Comparison of ENCODE assay signal across 19 cellular contexts in the genomic region with DNA sequence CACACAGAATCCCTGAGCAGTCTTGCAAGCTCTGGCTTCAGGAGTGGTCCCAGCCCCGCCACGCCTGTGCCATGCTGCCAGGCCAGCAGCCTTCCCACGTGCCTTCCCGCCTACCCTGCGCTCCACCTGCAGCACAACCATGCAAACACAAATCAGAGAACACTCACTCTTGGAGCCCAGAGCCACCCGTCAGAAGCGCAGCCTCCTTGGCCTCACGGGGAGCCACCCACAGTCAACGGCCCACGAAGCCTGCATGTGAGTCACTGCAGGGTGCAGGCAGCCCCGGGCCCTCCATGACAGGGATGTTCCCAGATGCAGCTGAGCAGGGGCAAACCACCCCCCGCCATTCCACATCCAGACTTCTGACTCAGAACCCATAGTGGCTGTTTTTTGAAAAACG.
DNase-seq lines count a peak whose midpoint lies in the region; ATAC-seq and TF ChIP-seq lines count a peak whose summit lies in the region.
"Had no signal": no experiment of that assay in that cellular context is flagged by ENCODE, and none has a peak within 500 bp of the region (broad histone marks: within the 10 kb centered on the region; RNA-seq: fewer than 3 reads in every experiment).

No MANE protein-coding gene starts in this region.

- no peaks in the 10 kb centered on the region for H3K4me1 Mint-ChIP-seq in activated B cell treated with CpG ODN at 0.5 μM for 24 hours

- H3K36me3 Mint-ChIP-seq in activated B cell treated with CpG ODN at 0.5 μM for 24 hours (ENCODE audit: low read depth): no peaks in the 10 kb centered on the region

- CTCF ChIA-PET in activated B cell treated with CpG ODN at 0.5 μM for 24 hours (lab: Charles Lee): no interaction called here

- no peak for TF ChIP-seq CTCF in activated B cell treated with CpG ODN at 0.5 μM for 24 hours (IDR thresholded peaks at IDR 0.05)

- H3K4me3 Mint-ChIP-seq in activated B cell treated with CpG ODN at 0.5 μM for 24 hours: no peak overlapping the region
- H3K4me3 Mint-ChIP-seq: nephron progenitor cell had no signal

- no peak overlapping the region for H3K27ac Mint-ChIP-seq in activated B cell treated with CpG ODN at 0.5 μM for 24 hours
- H3K27ac Mint-ChIP-seq: nephron progenitor cell had no signal

- peaks cover 11% of the 10 kb centered on the region for H3K9me3 Mint-ChIP-seq in activated B cell treated with CpG ODN at 0.5 μM for 24 hours

- POLR2A ChIA-PET in activated B cell treated with CpG ODN at 0.5 μM for 24 hours (lab: Charles Lee): no interaction called here

- DNase-seq in activated CD4-positive, CD25-positive, alpha-beta regulatory T cell treated with anti-CD3 and anti-CD28 coated beads, Interleukin-2, amount 50 U/mL, for 72 hours: peak; percentile 1
- peak; percentile 9 for DNase-seq in activated B cell treated with CpG ODN at 0.5 μM for 24 hours
- peak; percentile 38 for DNase-seq in left lobe of liver (ENCODE audit: low spot score)
- peak; percentile 36 for DNase-seq in sciatic nerve (ENCODE audit: low spot score)
- no peak for DNase-seq in stimulated activated CD4-positive, alpha-beta T cell treated with anti-CD3 and anti-CD28 coated beads, Interleukin-2, amount 100 ng/mL, for 48 hours
- no peak for DNase-seq in stimulated activated CD4-positive, alpha-beta T cell treated with anti-CD3 and anti-CD28 coated beads, Interleukin-4, amount 100 ng/mL, for 1 hour
- DNase-seq in medulla oblongata (ENCODE audit: extremely low spot score): no peak
- DNase-seq: 8988T, dermis blood vessel endothelial cell, DMS79 treated with DMSO at 0.1 percent for 48 hours, hippocampal formation, midbrain, NCI-H1048, NCI-H2029 treated with DMSO at 0.1 percent for 48 hours, NCI-H446 treated with DMSO at 0.1 percent for 48 hours, nephron progenitor cell, RPMI8226, T1000 had no signal

- ATAC-seq in activated CD4-positive, CD25-positive, alpha-beta regulatory T cell treated with anti-CD3 and anti-CD28 coated beads, Interleukin-2, amount 50 U/mL, for 24 hours: no peak
- ATAC-seq in activated B cell treated with CpG ODN at 0.5 μM for 24 hours (ENCODE audit: low read depth) (no peak), left lobe of liver (no peak), sciatic nerve (no peak)

- H3K27me3 Mint-ChIP-seq in activated B cell treated with CpG ODN at 0.5 μM for 24 hours: peaks cover 10% of the 10 kb centered on the region

- intact Hi-C loops in activated B cell treated with CpG ODN at 0.5 μM for 24 hours (cut with micrococcal nuclease) (no loop called here), sciatic nerve (cut with DNase I) (no loop called here)

Comparison
In these comparisons a context has a peak if more than half of its experiments do, and no peak if none do; other contexts are left out.
1. DNase-seq: peak in activated CD4-positive, CD25-positive, alpha-beta regulatory T cell treated with anti-CD3 and anti-CD28 coated beads, Interleukin-2, amount 50 U/mL, for 72 hours (single experiment), activated B cell treated with CpG ODN at 0.5 μM for 24 hours (single experiment), left lobe of liver (single experiment) and sciatic nerve (single experiment); none in stimulated activated CD4-positive, alpha-beta T cell treated with anti-CD3 and anti-CD28 coated beads, Interleukin-2, amount 100 ng/mL, for 48 hours (0 of 2), stimulated activated CD4-positive, alpha-beta T cell treated with anti-CD3 and anti-CD28 coated beads, Interleukin-4, amount 100 ng/mL, for 1 hour (single experiment) and medulla oblongata (single experiment).